ENCODE assay signal across 8 cellular contexts in genomic region chr9:91119679-91120078, GRCh38.
DNase-seq lines count a peak whose midpoint lies in the region; ATAC-seq and TF ChIP-seq lines count a peak whose summit lies in the region.
"Had no signal": no experiment of that assay in that cellular context is flagged by ENCODE, and none has a peak within 500 bp of the region (broad histone marks: within the 10 kb centered on the region; RNA-seq: fewer than 3 reads in every experiment).

No MANE protein-coding gene starts in this region.

- H3K4me3 ChIP-seq in tibial nerve: no peak overlapping the region
- H3K4me3 ChIP-seq: skin epidermis had no signal

- H3K9me3 ChIP-seq in tibial nerve: peaks cover 0 to 7% (median 0%) of the 10 kb centered on the region in 4 donors

- CTCF ChIA-PET in WTC11 (lab: Charles Lee): no interaction called here

- ATAC-seq in WTC11 (no peak), GM21529 (IDR thresholded peaks at IDR 0.05; ENCODE audit: unreplicated experiment) (no peak), HG02840 (IDR thresholded peaks at IDR 0.05; ENCODE audit: low FRiP score, unreplicated experiment) (no peak)

- DNase-seq in HT1080 (ENCODE audit: low read depth) (peak; percentile 18), astrocyte of the hippocampus (ENCODE audit: low read depth, low spot score) (peak; percentile 38), hepatic stellate cell (ENCODE audit: low spot score) (peak; percentile 69), tibial nerve (ENCODE audit: low spot score in 2 of 2) (no peak), WTC11 (ENCODE audit: low spot score) (no peak)

- TF ChIP-seq CTCF in tibial nerve (IDR thresholded peaks at IDR 0.05) (no peak), WTC11 (IDR thresholded peaks at IDR 0.05) (no peak)

- POLR2A ChIA-PET in WTC11 (lab: Charles Lee): interaction anchor here (0.5 kb wide), 1 partner anchor 11 kb away, joined by 4 read pairs; no protein-coding TSS in a partner anchor

- no peaks in the 10 kb centered on the region; the same call in 1 of the 2 replicates for H3K27me3 Mint-ChIP-seq in WTC11 (ENCODE audit: low read depth)

- peaks cover 0 to 44% (median 14%) of the 10 kb centered on the region in 4 donors for H3K4me1 ChIP-seq in tibial nerve

- TF ChIP-seq EP300 in tibial nerve (IDR thresholded peaks at IDR 0.05): no peak

- H3K4me1 Mint-ChIP-seq in WTC11: peaks cover 25% of the 10 kb centered on the region

- no peak overlapping the region for H3K4me3 Mint-ChIP-seq in WTC11

- no peak for TF ChIP-seq POLR2A in tibial nerve (IDR thresholded peaks at IDR 0.05)

- H3K27ac Mint-ChIP-seq in WTC11: no peak overlapping the region

- H3K27me3 ChIP-seq in tibial nerve: no peaks in the 10 kb centered on the region

- H3K36me3 Mint-ChIP-seq in WTC11: peaks cover 22% of the 10 kb centered on the region

- WGBS in tibial nerve, 2 donors: 30 to 46% methylated on average over 3 of the region's 3 CpGs

- peaks cover 25% of the 10 kb centered on the region for H3K9me3 Mint-ChIP-seq in WTC11

- no peaks in the 10 kb centered on the region for H3K36me3 ChIP-seq in tibial nerve

- H3K27ac ChIP-seq in tibial nerve: peak overlapping the region in 3 of 4 donors; percentile 16 to 87 (median 85)

TF ChIP-seq in WTC11, 78 proteins besides CTCF, POLR2A, EP300 and RAD21 (continues in another document):
- TF ChIP-seq FOXP1 (CRISPR knock-in tag; IDR thresholded peaks at IDR 0.05; ENCODE audit: borderline replicate concordance) (no peak), RORB (CRISPR knock-in tag; IDR thresholded peaks at IDR 0.05) (no peak), SMAD4 (CRISPR knock-in tag; IDR thresholded peaks at IDR 0.05) (no peak), TCF7 (CRISPR knock-in tag; IDR thresholded peaks at IDR 0.05; ENCODE audit: low read depth) (no peak), STAT6 (CRISPR knock-in tag; conservative IDR thresholded peaks at IDR 0.05; ENCODE audit: low read depth) (no peak), ATF3 (CRISPR knock-in tag; conservative IDR thresholded peaks at IDR 0.05) (no peak), MAX (CRISPR knock-in tag; IDR thresholded peaks at IDR 0.05) (no peak), ETV6 (CRISPR knock-in tag; IDR thresholded peaks at IDR 0.05) (no peak), ATF1 (CRISPR knock-in tag; IDR thresholded peaks at IDR 0.05) (no peak), ZNF671 (CRISPR knock-in tag; IDR thresholded peaks at IDR 0.05) (no peak), JAZF1 (CRISPR knock-in tag; IDR thresholded peaks at IDR 0.05) (no peak), PRRX2 (CRISPR knock-in tag; IDR thresholded peaks at IDR 0.05) (no peak)
- TF ChIP-seq, protein P1, sequence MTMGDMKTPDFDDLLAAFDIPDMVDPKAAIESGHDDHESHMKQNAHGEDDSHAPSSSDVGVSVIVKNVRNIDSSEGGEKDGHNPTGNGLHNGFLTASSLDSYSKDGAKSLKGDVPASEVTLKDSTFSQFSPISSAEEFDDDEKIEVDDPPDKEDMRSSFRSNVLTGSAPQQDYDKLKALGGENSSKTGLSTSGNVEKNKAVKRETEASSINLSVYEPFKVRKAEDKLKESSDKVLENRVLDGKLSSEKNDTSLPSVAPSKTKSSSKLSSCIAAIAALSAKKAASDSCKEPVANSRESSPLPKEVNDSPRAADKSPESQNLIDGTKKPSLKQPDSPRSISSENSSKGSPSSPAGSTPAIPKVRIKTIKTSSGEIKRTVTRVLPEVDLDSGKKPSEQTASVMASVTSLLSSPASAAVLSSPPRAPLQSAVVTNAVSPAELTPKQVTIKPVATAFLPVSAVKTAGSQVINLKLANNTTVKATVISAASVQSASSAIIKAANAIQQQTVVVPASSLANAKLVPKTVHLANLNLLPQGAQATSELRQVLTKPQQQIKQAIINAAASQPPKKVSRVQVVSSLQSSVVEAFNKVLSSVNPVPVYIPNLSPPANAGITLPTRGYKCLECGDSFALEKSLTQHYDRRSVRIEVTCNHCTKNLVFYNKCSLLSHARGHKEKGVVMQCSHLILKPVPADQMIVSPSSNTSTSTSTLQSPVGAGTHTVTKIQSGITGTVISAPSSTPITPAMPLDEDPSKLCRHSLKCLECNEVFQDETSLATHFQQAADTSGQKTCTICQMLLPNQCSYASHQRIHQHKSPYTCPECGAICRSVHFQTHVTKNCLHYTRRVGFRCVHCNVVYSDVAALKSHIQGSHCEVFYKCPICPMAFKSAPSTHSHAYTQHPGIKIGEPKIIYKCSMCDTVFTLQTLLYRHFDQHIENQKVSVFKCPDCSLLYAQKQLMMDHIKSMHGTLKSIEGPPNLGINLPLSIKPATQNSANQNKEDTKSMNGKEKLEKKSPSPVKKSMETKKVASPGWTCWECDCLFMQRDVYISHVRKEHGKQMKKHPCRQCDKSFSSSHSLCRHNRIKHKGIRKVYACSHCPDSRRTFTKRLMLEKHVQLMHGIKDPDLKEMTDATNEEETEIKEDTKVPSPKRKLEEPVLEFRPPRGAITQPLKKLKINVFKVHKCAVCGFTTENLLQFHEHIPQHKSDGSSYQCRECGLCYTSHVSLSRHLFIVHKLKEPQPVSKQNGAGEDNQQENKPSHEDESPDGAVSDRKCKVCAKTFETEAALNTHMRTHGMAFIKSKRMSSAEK (CRISPR knock-in tag; IDR thresholded peaks at IDR 0.05; ENCODE audit: borderline replicate concordance): no peak
- TF ChIP-seq, protein P2, sequence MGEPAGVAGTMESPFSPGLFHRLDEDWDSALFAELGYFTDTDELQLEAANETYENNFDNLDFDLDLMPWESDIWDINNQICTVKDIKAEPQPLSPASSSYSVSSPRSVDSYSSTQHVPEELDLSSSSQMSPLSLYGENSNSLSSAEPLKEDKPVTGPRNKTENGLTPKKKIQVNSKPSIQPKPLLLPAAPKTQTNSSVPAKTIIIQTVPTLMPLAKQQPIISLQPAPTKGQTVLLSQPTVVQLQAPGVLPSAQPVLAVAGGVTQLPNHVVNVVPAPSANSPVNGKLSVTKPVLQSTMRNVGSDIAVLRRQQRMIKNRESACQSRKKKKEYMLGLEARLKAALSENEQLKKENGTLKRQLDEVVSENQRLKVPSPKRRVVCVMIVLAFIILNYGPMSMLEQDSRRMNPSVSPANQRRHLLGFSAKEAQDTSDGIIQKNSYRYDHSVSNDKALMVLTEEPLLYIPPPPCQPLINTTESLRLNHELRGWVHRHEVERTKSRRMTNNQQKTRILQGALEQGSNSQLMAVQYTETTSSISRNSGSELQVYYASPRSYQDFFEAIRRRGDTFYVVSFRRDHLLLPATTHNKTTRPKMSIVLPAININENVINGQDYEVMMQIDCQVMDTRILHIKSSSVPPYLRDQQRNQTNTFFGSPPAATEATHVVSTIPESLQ (CRISPR knock-in tag; IDR thresholded peaks at IDR 0.05): no peak
- TF ChIP-seq, protein P3, sequence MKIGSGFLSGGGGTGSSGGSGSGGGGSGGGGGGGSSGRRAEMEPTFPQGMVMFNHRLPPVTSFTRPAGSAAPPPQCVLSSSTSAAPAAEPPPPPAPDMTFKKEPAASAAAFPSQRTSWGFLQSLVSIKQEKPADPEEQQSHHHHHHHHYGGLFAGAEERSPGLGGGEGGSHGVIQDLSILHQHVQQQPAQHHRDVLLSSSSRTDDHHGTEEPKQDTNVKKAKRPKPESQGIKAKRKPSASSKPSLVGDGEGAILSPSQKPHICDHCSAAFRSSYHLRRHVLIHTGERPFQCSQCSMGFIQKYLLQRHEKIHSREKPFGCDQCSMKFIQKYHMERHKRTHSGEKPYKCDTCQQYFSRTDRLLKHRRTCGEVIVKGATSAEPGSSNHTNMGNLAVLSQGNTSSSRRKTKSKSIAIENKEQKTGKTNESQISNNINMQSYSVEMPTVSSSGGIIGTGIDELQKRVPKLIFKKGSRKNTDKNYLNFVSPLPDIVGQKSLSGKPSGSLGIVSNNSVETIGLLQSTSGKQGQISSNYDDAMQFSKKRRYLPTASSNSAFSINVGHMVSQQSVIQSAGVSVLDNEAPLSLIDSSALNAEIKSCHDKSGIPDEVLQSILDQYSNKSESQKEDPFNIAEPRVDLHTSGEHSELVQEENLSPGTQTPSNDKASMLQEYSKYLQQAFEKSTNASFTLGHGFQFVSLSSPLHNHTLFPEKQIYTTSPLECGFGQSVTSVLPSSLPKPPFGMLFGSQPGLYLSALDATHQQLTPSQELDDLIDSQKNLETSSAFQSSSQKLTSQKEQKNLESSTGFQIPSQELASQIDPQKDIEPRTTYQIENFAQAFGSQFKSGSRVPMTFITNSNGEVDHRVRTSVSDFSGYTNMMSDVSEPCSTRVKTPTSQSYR (CRISPR knock-in tag; IDR thresholded peaks at IDR 0.05): no peak

Comparison
In these comparisons a context has a peak if more than half of its experiments do, and no peak if none do; other contexts are left out.
1. DNase-seq: peak in HT1080 (single experiment), astrocyte of the hippocampus (single experiment) and hepatic stellate cell (single experiment); none in tibial nerve (0 of 2) and WTC11 (single experiment).